Comparison of ENCODE assay signal across 9 cellular contexts in the genomic region with DNA sequence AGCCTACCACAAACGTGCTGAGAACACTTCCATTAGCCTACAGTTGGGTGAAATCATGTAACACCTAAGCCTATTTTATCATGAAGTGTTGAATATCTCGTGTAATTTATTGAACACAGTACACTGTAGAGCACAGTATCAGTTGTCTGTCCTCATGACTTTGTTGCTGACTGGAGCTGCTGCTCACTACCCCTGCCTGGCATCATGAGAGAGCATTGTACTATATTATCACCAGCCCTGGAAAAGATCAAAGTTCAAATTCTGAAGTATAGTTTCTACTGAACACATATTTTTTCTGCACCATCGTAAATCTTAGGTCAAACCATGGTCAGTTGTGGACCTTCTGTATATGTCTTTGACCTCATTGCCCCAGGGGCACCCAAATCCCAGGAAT.
DNase-seq lines count a peak whose midpoint lies in the region; ATAC-seq and TF ChIP-seq lines count a peak whose summit lies in the region.
"Had no signal": no experiment of that assay in that cellular context is flagged by ENCODE, and none has a peak within 500 bp of the region (broad histone marks: within the 10 kb centered on the region; RNA-seq: fewer than 3 reads in every experiment).

No MANE protein-coding gene starts in this region.

- H3K4me3 ChIP-seq in esophagus muscularis mucosa (no peak overlapping the region), upper lobe of right lung (no peak overlapping the region)

- H3K27ac Mint-ChIP-seq in nephron: peak overlapping the region in 2 of 3 experiments; percentile 39 to 58
- H3K27ac Mint-ChIP-seq: CD4-positive, CD25-positive, alpha-beta regulatory T cell had no signal

- 55% methylated on average over 3 of the region's 3 CpGs for WGBS in esophagus muscularis mucosa

- H3K27me3 ChIP-seq in esophagus muscularis mucosa: no peaks in the 10 kb centered on the region
- no peaks in the 10 kb centered on the region for H3K27me3 ChIP-seq in upper lobe of right lung

- H3K9me3 ChIP-seq in esophagus muscularis mucosa (peaks cover 0 to 6% (median 2%) of the 10 kb centered on the region in 4 donors), upper lobe of right lung (no peaks in the 10 kb centered on the region)

- H3K4me1 Mint-ChIP-seq in nephron: peaks cover 47% of the 10 kb centered on the region

- DNase-seq in DMS53 (lab: John Stamatoyannopoulos, UW) (peak; percentile 59), DMS53 treated with DMSO at 0.1 percent for 48 hours (lab: John Stamatoyannopoulos, UW; ENCODE audit: unreplicated experiment) (no peak), esophagus muscularis mucosa (ENCODE audit: extremely low spot score) (no peak), upper lobe of right lung (no peak), C1 segment of cervical spinal cord (lab: John Stamatoyannopoulos, UW) (no peak), NOMO-1 treated with DMSO at 0.1 percent for 48 hours (lab: John Stamatoyannopoulos, UW; ENCODE audit: unreplicated experiment) (no peak)

- no peaks in the 10 kb centered on the region for H3K9me3 Mint-ChIP-seq in nephron
- H3K9me3 Mint-ChIP-seq: CD4-positive, CD25-positive, alpha-beta regulatory T cell had no signal

- H3K4me3 Mint-ChIP-seq in nephron: no peak overlapping the region
- H3K4me3 Mint-ChIP-seq: CD4-positive, CD25-positive, alpha-beta regulatory T cell had no signal

- TF ChIP-seq EP300 in esophagus muscularis mucosa (IDR thresholded peaks at IDR 0.05): no peak

- H3K27me3 Mint-ChIP-seq in nephron (ENCODE audit: low read depth): peaks cover 8% of the 10 kb centered on the region

- TF ChIP-seq CTCF in esophagus muscularis mucosa (IDR thresholded peaks at IDR 0.05): no peak
- no peak for TF ChIP-seq CTCF in nephron (IDR thresholded peaks at IDR 0.05; ENCODE audit: unreplicated experiment in 3 of 3)
- TF ChIP-seq CTCF in upper lobe of right lung (IDR thresholded peaks at IDR 0.05): no peak

- H3K27ac ChIP-seq in esophagus muscularis mucosa (replicated peaks in 1 of 4) (peak overlapping the region; percentile 79 to 82 (median 80)), upper lobe of right lung (peak overlapping the region; percentile 60)

- no peak for TF ChIP-seq POLR2A in esophagus muscularis mucosa (IDR thresholded peaks at IDR 0.05; ENCODE audit: low read depth)

- H3K4me1 ChIP-seq in esophagus muscularis mucosa (peaks cover 12 to 27% (median 25%) of the 10 kb centered on the region in 4 donors), upper lobe of right lung (peaks cover 20% of the 10 kb centered on the region)

- intact Hi-C loops in esophagus muscularis mucosa (cut with DNase I) (loop anchor here (2.0 to 5.0 kb wide), 3 partner anchors 32 to 412 kb away; a partner anchor contains a TSS), upper lobe of right lung (cut with DNase I) (loop anchor here (5.0 kb wide), 1 partner anchor 410 kb away; no protein-coding TSS in a partner anchor)

- H3K36me3 Mint-ChIP-seq in nephron (ENCODE audit: low read depth): no peaks in the 10 kb centered on the region
- H3K36me3 Mint-ChIP-seq: CD4-positive, CD25-positive, alpha-beta regulatory T cell had no signal

- ATAC-seq in upper lobe of right lung: no peak
- no peak for ATAC-seq in HG03280 (IDR thresholded peaks at IDR 0.05; ENCODE audit: unreplicated experiment)

- no peaks in the 10 kb centered on the region for H3K36me3 ChIP-seq in esophagus muscularis mucosa
- no peaks in the 10 kb centered on the region for H3K36me3 ChIP-seq in upper lobe of right lung
